In the genomic region with DNA sequence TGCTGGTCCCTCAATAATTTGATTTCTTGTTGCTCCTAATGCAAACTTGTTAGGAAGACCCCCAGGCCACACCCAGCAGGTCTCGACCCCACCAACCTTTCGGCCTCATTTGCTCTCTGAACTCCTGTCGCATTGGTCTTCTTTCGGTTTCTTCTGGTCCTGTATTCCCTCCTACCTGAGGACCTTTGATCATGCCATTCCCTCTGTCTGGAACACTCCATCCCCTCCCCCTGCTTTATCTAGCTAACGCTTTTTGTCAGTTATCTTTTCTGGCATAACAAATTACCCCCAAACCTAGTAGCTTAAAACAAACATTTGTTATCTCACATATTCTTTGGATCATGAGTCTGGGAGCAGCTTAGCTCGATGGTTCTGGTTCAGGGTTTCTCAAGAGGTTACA, we compare ENCODE assay signal across 24 cellular contexts. TPM values are rescaled to one million over a fixed set of nuclear protein-coding genes. Genes with fewer than 3 reads are reported as not detected.
A peak's percentile ranks its signal among the peaks of the same experiment; 100 is the strongest.
DNase-seq lines count a peak whose midpoint lies in the region; ATAC-seq, FAIRE-seq and TF ChIP-seq lines count a peak whose summit lies in the region.
"Had no signal": no experiment of that assay in that cellular context is flagged by ENCODE, and none has a peak within 500 bp of the region (broad histone marks: within the 10 kb centered on the region; RNA-seq: fewer than 3 reads in every experiment).

No MANE protein-coding gene starts in this region.

- 21% methylated on average over 6 of the region's 6 CpGs for WGBS in right lobe of liver (ENCODE audit: insufficient coverage, low coverage, low lambda C conversion rate, missing lambda C conversion rate)
- WGBS in small intestine, 3 donors, result 23 to 54% (median 38%) methylated on average over 6 of the region's 6 CpGs

- H3K36me3 Mint-ChIP-seq in Caco-2 (ENCODE audit: insufficient read depth, unreplicated experiment) (no peaks in the 10 kb centered on the region), T-helper 17 cell (ENCODE audit: low read depth) (peaks cover 2% of the 10 kb centered on the region)
- no peaks in the 10 kb centered on the region for H3K36me3 Mint-ChIP-seq in stimulated activated naive B cell treated with anti-CD40 and anti-IgM and Interleukin-4, amounts not matched to agents 10 μg/mL and 1 μg/mL and 100 μg/mL, for 72 hours
- H3K36me3 Mint-ChIP-seq: CD8-positive, alpha-beta memory T cell; IgD-negative memory B cell had no signal

- H3K27ac Mint-ChIP-seq in Caco-2 (ENCODE audit: unreplicated experiment) (peak overlapping the region; percentile 31), T-helper 17 cell (peak overlapping the region; percentile 8)
- H3K27ac Mint-ChIP-seq in stimulated activated naive B cell treated with anti-CD40 and anti-IgM and Interleukin-4, amounts not matched to agents 10 μg/mL and 1 μg/mL and 100 μg/mL, for 72 hours, result no peak overlapping the region
- H3K27ac Mint-ChIP-seq: H9, IgD-negative memory B cell had no signal

- CTCF ChIA-PET in Caco-2 (lab: Charles Lee), result no interaction called here

- no peak for FAIRE-seq in small intestine (lab: Jason Lieb, UNC)
- FAIRE-seq: A549 had no signal

- DNase-seq in Caco-2, result no peak
- DNase-seq in T-helper 17 cell, result no peak
- no peak for DNase-seq in right lobe of liver
- peak; percentile 86 for DNase-seq in small intestine
- no peak for DNase-seq in activated effector memory CD4-positive, alpha-beta T cell treated with Interleukin-2 at 50 U/mL for 16 hours
- DNase-seq in stimulated activated naive B cell treated with anti-CD40 and anti-IgM and Interleukin-4, amounts not matched to agents 10 μg/mL and 1 μg/mL and 100 μg/mL, for 72 hours, result no peak
- DNase-seq: AML-193; Calu3; CD8-positive, alpha-beta memory T cell; DMS79 treated with DMSO at 0.1 percent for 48 hours; GM23248; H9; NCI-H1048; NCI-H1417; NCI-H1694; NCI-H2029 treated with DMSO at 0.1 percent for 48 hours; NCI-H2227 treated with DMSO at 0.1 percent for 48 hours; NCI-H526 treated with DMSO at 0.1 percent for 48 hours; Right ventricle myocardium superior; RPMI8226 had no signal

- ATAC-seq in T-helper 17 cell (no peak), right lobe of liver (peak; percentile 53 to 65 (median 54)), GM21360 (IDR thresholded peaks at IDR 0.05; ENCODE audit: unreplicated experiment) (no peak)
- ATAC-seq in stimulated activated naive B cell treated with anti-CD40 and anti-IgM and Interleukin-4, amounts not matched to agents 10 μg/mL and 1 μg/mL and 100 μg/mL, for 72 hours (replicated peaks), result no peak
- ATAC-seq: A549 had no signal

- H3K27ac ChIP-seq in right lobe of liver (no peak overlapping the region), small intestine (ENCODE audit: low read depth in 1 of 2, low read length in 1 of 2) (no peak overlapping the region)
- H3K27ac ChIP-seq: C4-2B, GM23248 had no signal

- no peak overlapping the region for H3K4me3 ChIP-seq in Caco-2 (ENCODE audit: low read depth, low read length)
- H3K4me3 ChIP-seq in right lobe of liver, result no peak overlapping the region
- H3K4me3 ChIP-seq in small intestine (ENCODE audit: low read depth in 1 of 2, low read length in 2 of 2), result no peak overlapping the region
- H3K4me3 ChIP-seq: A549, GM23248 had no signal

- no peaks in the 10 kb centered on the region for H3K27me3 ChIP-seq in Caco-2 (replicated peaks; ENCODE audit: control insufficient read depth, insufficient read depth, low read length)
- H3K27me3 ChIP-seq in right lobe of liver, result no peaks in the 10 kb centered on the region
- H3K27me3 ChIP-seq in small intestine (ENCODE audit: control insufficient read depth in 2 of 2, insufficient read depth in 2 of 2, low read length in 2 of 2), result no peaks in the 10 kb centered on the region

- intact Hi-C loops in Caco-2 (cut with micrococcal nuclease; ENCODE audit: unreplicated experiment), result no loop called here
- intact Hi-C loops in right lobe of liver (cut with DNase I), result no loop called here

- TF ChIP-seq POLR2A in right lobe of liver (IDR thresholded peaks at IDR 0.05), result no peak

- no peaks in the 10 kb centered on the region for H3K27me3 Mint-ChIP-seq in Caco-2 (ENCODE audit: insufficient read depth, unreplicated experiment)
- no peaks in the 10 kb centered on the region for H3K27me3 Mint-ChIP-seq in T-helper 17 cell
- H3K27me3 Mint-ChIP-seq in stimulated activated naive B cell treated with anti-CD40 and anti-IgM and Interleukin-4, amounts not matched to agents 10 μg/mL and 1 μg/mL and 100 μg/mL, for 72 hours, result no peaks in the 10 kb centered on the region
- H3K27me3 Mint-ChIP-seq: IgD-negative memory B cell had no signal

- H3K36me3 ChIP-seq in Caco-2 (ENCODE audit: control insufficient read depth, insufficient read depth, low read length) (no peaks in the 10 kb centered on the region), right lobe of liver (no peaks in the 10 kb centered on the region), small intestine (ENCODE audit: control insufficient read depth in 2 of 2, insufficient read depth in 2 of 2, low read length in 2 of 2) (no peaks in the 10 kb centered on the region)

- H3K4me3 Mint-ChIP-seq in Caco-2 (ENCODE audit: unreplicated experiment), result no peak overlapping the region
- no peak overlapping the region for H3K4me3 Mint-ChIP-seq in T-helper 17 cell
- H3K4me3 Mint-ChIP-seq in stimulated activated naive B cell treated with anti-CD40 and anti-IgM and Interleukin-4, amounts not matched to agents 10 μg/mL and 1 μg/mL and 100 μg/mL, for 72 hours, result no peak overlapping the region
- H3K4me3 Mint-ChIP-seq: CD8-positive, alpha-beta memory T cell; H9; IgD-negative memory B cell had no signal

- H3K9me3 Mint-ChIP-seq in Caco-2 (ENCODE audit: unreplicated experiment), result no peaks in the 10 kb centered on the region
- H3K9me3 Mint-ChIP-seq in stimulated activated naive B cell treated with anti-CD40 and anti-IgM and Interleukin-4, amounts not matched to agents 10 μg/mL and 1 μg/mL and 100 μg/mL, for 72 hours, result peaks cover 0 to 1% of the 10 kb centered on the region in 2 donors
- H3K9me3 Mint-ChIP-seq: CD8-positive, alpha-beta memory T cell; H9; IgD-negative memory B cell had no signal

- peaks cover 6% of the 10 kb centered on the region; the same call in 1 of the 2 replicates for H3K4me1 ChIP-seq in Caco-2
- peaks cover 0 to 5% (median 2%) of the 10 kb centered on the region in 4 donors for H3K4me1 ChIP-seq in right lobe of liver
- H3K4me1 ChIP-seq in small intestine (ENCODE audit: control insufficient read depth in 2 of 2, insufficient read depth in 1 of 2, low read depth in 1 of 2, low read length in 1 of 2), result peaks cover 3 to 13% of the 10 kb centered on the region in 2 donors

- BruUV-seq in Caco-2 (replicated peaks; lab: Mats Ljungman, UMichigan), result no TSS peak

- POLR2A ChIA-PET in Caco-2 (lab: Charles Lee), result no interaction called here

- peaks cover 19% of the 10 kb centered on the region for H3K4me1 Mint-ChIP-seq in Caco-2 (ENCODE audit: low read depth, unreplicated experiment)
- peaks cover 38% of the 10 kb centered on the region for H3K4me1 Mint-ChIP-seq in T-helper 17 cell
- peaks cover 53 to 75% of the 10 kb centered on the region in 2 donors for H3K4me1 Mint-ChIP-seq in stimulated activated naive B cell treated with anti-CD40 and anti-IgM and Interleukin-4, amounts not matched to agents 10 μg/mL and 1 μg/mL and 100 μg/mL, for 72 hours

- no peaks in the 10 kb centered on the region for H3K9me3 ChIP-seq in Caco-2
- H3K9me3 ChIP-seq in T-helper 17 cell (ENCODE audit: control insufficient read depth, low read length, poor library complexity, severe bottlenecking), result no peaks in the 10 kb centered on the region
- H3K9me3 ChIP-seq in right lobe of liver, result no peaks in the 10 kb centered on the region
- H3K9me3 ChIP-seq in small intestine (ENCODE audit: control insufficient read depth, low read depth), result no peaks in the 10 kb centered on the region
- H3K9me3 ChIP-seq: A549 had no signal

- TF ChIP-seq CTCF in Caco-2 (IDR thresholded peaks at IDR 0.05; ENCODE audit: insufficient read depth in 1 of 2, low read depth in 1 of 2, low read length in 1 of 2, severe bottlenecking in 1 of 2, unreplicated experiment in 1 of 2) (no peak), right lobe of liver (IDR thresholded peaks at IDR 0.05) (no peak)

RNA-seq across cellular contexts. Expression of gene BCAR3, which starts 28.9 kb away (rescaled TPM):
- total RNA-seq in Caco-2 (2022) (9.3 and 9.9 TPM in 2 replicates), T-helper 17 cell (1 to 10 TPM in 1 of 2 donors, under 1 TPM in 1; 0.87 to 1.0 TPM), right lobe of liver (10 to 100 TPM in 3 of 6 experiments, 1 to 10 TPM in 3; 7.6 to 19.8 (median 12.9) TPM)
- 10 to 100 TPM; 15.9 to 26.2 (median 21.9) TPM for polyA plus RNA-seq in small intestine

Comparison
In these comparisons a context has a peak if more than half of its experiments do, and no peak if none do; other contexts are left out.
1. ATAC-seq: peak in right lobe of liver (4 of 4); none in T-helper 17 cell (single experiment), GM21360 (single experiment) and stimulated activated naive B cell treated with anti-CD40 and anti-IgM and Interleukin-4, amounts not matched to agents 10 μg/mL and 1 μg/mL and 100 μg/mL, for 72 hours (0 of 2).